18 cellular contexts compared by ENCODE assay signal in genomic region chr6:18243302-18243893, GRCh38. TPM values are rescaled to one million over a fixed set of nuclear protein-coding genes. Genes with fewer than 3 reads are reported as not detected.
DNase-seq lines count a peak whose midpoint lies in the region; ATAC-seq and TF ChIP-seq lines count a peak whose summit lies in the region.
"Had no signal": no experiment of that assay in that cellular context is flagged by ENCODE, and none has a peak within 500 bp of the region (broad histone marks: within the 10 kb centered on the region; RNA-seq: fewer than 3 reads in every experiment).

No MANE protein-coding gene starts in this region.

- peaks cover 79% of the 10 kb centered on the region for H3K36me3 Mint-ChIP-seq in activated naive CD8-positive, alpha-beta T cell treated with anti-CD3 and anti-CD28 coated beads, Interleukin-2, amount 50 U/mL, for 24 hours (ENCODE audit: low read depth)

- H3K27me3 ChIP-seq in right atrium auricular region (no peaks in the 10 kb centered on the region), thymus (ENCODE audit: control insufficient read depth, insufficient read depth) (no peaks in the 10 kb centered on the region)
- H3K27me3 ChIP-seq: sigmoid colon had no signal

- H3K9me3 ChIP-seq in right atrium auricular region: no peaks in the 10 kb centered on the region
- H3K9me3 ChIP-seq in thymus (ENCODE audit: control insufficient read depth): no peaks in the 10 kb centered on the region
- H3K9me3 ChIP-seq: sigmoid colon had no signal

- ATAC-seq in left ventricle myocardium superior: peak; percentile 61
- peak; percentile 63 for ATAC-seq in activated naive CD8-positive, alpha-beta T cell treated with anti-CD3 and anti-CD28 coated beads, Interleukin-2, amount 50 U/mL, for 24 hours
- ATAC-seq: left lobe of liver had no signal

- WGBS in thymus: 95% methylated on average over 3 of the region's 3 CpGs

- intact Hi-C loops in left ventricle myocardium superior (cut with micrococcal nuclease): no loop called here

- H3K27ac ChIP-seq in right atrium auricular region (no peak overlapping the region), thymus (ENCODE audit: low read depth) (peak overlapping the region; percentile 40)
- H3K27ac ChIP-seq: coronary artery, sigmoid colon had no signal

- H3K36me3 ChIP-seq in right atrium auricular region (peaks cover 46% of the 10 kb centered on the region), thymus (ENCODE audit: control insufficient read depth, insufficient read depth) (peaks cover 15% of the 10 kb centered on the region)

- no peak overlapping the region for H3K4me3 Mint-ChIP-seq in activated naive CD8-positive, alpha-beta T cell treated with anti-CD3 and anti-CD28 coated beads, Interleukin-2, amount 50 U/mL, for 24 hours

- TF ChIP-seq CTCF in right atrium auricular region (IDR thresholded peaks at IDR 0.05): no peak

- DNase-seq in left ventricle myocardium superior (no peak), right atrium auricular region (ENCODE audit: low spot score) (no peak), M059J (ENCODE audit: low read depth) (peak; percentile 40), dermis blood vessel endothelial cell (no peak), DMS79 (lab: John Stamatoyannopoulos, UW) (no peak), DMS153 (lab: John Stamatoyannopoulos, UW) (no peak)
- no peak for DNase-seq in activated naive CD8-positive, alpha-beta T cell treated with anti-CD3 and anti-CD28 coated beads, Interleukin-2, amount 50 U/mL, for 24 hours
- DNase-seq: activated effector memory CD4-positive, alpha-beta T cell treated with Interleukin-2 at 50 U/mL for 16 hours; Calu3; foreskin melanocyte; GDM1; occipital lobe; sigmoid colon; stimulated activated CD4-positive, alpha-beta T cell treated with anti-CD3 and anti-CD28 coated beads, Interleukin-2, amount 100 ng/mL, for 24 hours; substantia nigra had no signal

- peaks cover 0 to 7% of the 10 kb centered on the region in 2 donors for H3K4me1 ChIP-seq in right atrium auricular region
- H3K4me1 ChIP-seq in thymus (ENCODE audit: control insufficient read depth, insufficient read depth, low read length): no peaks in the 10 kb centered on the region

- H3K9me3 Mint-ChIP-seq in activated naive CD8-positive, alpha-beta T cell treated with anti-CD3 and anti-CD28 coated beads, Interleukin-2, amount 50 U/mL, for 24 hours: no peaks in the 10 kb centered on the region

- peaks cover 63% of the 10 kb centered on the region for H3K4me1 Mint-ChIP-seq in activated naive CD8-positive, alpha-beta T cell treated with anti-CD3 and anti-CD28 coated beads, Interleukin-2, amount 50 U/mL, for 24 hours

- no peak overlapping the region for H3K27ac Mint-ChIP-seq in activated naive CD8-positive, alpha-beta T cell treated with anti-CD3 and anti-CD28 coated beads, Interleukin-2, amount 50 U/mL, for 24 hours

- no peaks in the 10 kb centered on the region for H3K27me3 Mint-ChIP-seq in activated naive CD8-positive, alpha-beta T cell treated with anti-CD3 and anti-CD28 coated beads, Interleukin-2, amount 50 U/mL, for 24 hours

- H3K4me3 ChIP-seq in right atrium auricular region (no peak overlapping the region), thymus (ENCODE audit: low read length) (no peak overlapping the region)
- H3K4me3 ChIP-seq: coronary artery, sigmoid colon had no signal

RNA-seq across cellular contexts. Expression of gene DEK, which starts 20.9 kb away (rescaled TPM):
- total RNA-seq in left ventricle myocardium superior (69.1 TPM), right atrium auricular region (100 to 1,000 TPM in 1 of 2 donors, 10 to 100 TPM in 1; 94.7 to 109 TPM), dermis blood vessel endothelial cell (122 and 136 TPM in 2 replicates)
- total RNA-seq in M059J (2014; rRNA removed; shearing (Covaris generic)): 326 and 338 TPM in 2 replicates
- polyA plus RNA-seq in thymus: 71.6 TPM
